1 cellular context compared by ENCODE assay signal in the genomic region with DNA sequence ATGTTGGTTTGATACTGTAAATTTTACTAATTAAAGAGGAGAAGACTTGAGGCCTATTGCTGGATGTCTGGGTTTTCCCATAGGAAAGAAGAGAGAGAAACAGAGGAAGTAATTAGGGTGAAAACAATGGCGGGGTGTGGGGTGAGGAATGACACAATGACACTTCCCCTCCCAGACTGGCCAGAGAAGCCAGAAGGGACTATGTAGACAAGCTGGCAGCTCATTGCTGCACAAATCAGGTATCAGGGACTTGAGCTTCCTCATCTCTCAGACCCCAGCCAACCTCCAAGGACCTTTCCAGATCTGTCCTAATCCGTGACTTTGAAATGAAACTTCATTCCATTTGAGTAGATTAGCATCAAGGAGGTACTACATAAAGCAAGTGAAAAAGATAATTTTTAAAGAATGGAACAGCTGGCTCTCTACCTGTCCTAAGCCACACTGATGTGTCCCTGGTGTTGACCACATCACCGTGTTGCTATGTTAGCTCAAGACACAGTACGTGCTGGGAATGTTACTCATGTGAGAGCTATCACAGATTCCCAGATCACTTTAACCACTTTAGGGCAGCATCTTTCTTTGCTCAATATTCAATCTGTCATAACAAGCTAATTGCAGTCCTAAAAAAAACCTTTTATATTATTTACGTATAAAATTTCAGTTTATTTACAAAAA.
TF ChIP-seq lines count a peak whose summit lies in the region.

No MANE protein-coding gene starts in this region.

TF ChIP-seq in H1, 55 proteins besides CTCF, POLR2A, EP300 and RAD21:
- TF ChIP-seq POLR2AphosphoS5 (IDR thresholded peaks at IDR 0.05; ENCODE audit: low read depth, low read length), result no peak
